17 cellular contexts compared by ENCODE assay signal in genomic region chr17:63095459-63095858, GRCh38.
DNase-seq lines count a peak whose midpoint lies in the region; FAIRE-seq and TF ChIP-seq lines count a peak whose summit lies in the region.
"Had no signal": no experiment of that assay in that cellular context is flagged by ENCODE, and none has a peak within 500 bp of the region (broad histone marks: within the 10 kb centered on the region; RNA-seq: fewer than 3 reads in every experiment).

No MANE protein-coding gene starts in this region.

- no peak overlapping the region for H3K4me2 ChIP-seq in fibroblast of lung (ENCODE audit: extremely low read depth, insufficient read depth, low read length)
- H3K4me2 ChIP-seq in osteoblast (ENCODE audit: insufficient read depth, low read length) = no peak overlapping the region
- H3K4me2 ChIP-seq in PC-9 = no peak overlapping the region
- H3K4me2 ChIP-seq: BLaER1 treated with 17β-estradiol and CSF1 and Interleukin-3, amounts not matched to agents 10 nM and 100 nM had no signal

- TF ChIP-seq CTCF in RWPE1 (conservative IDR thresholded peaks at IDR 0.05; ENCODE audit: low read depth) = no peak
- TF ChIP-seq CTCF in fibroblast of lung (conservative IDR thresholded peaks at IDR 0.05 in 1 of 2, IDR thresholded peaks at IDR 0.05 in 1 of 2; ENCODE audit: low read depth in 1 of 2, low read length in 2 of 2) = no peak
- no peak for TF ChIP-seq CTCF in osteoblast (IDR thresholded peaks at IDR 0.05; ENCODE audit: extremely low read depth, low read depth, low read length)
- TF ChIP-seq CTCF in nephron progenitor cell (IDR thresholded peaks at IDR 0.05) = no peak
- TF ChIP-seq CTCF in PC-9 (conservative IDR thresholded peaks at IDR 0.05) = no peak

- H2AFZ ChIP-seq in fibroblast of lung (ENCODE audit: low read length) (no peak overlapping the region), osteoblast (ENCODE audit: low read length) (no peak overlapping the region), PC-9 (no peak overlapping the region)

- no peaks in the 10 kb centered on the region for H3K27me3 Mint-ChIP-seq in nephron progenitor cell (ENCODE audit: low read depth, poor library complexity)

- peaks cover 47% of the 10 kb centered on the region for H3F3A ChIP-seq in PC-9 (ENCODE audit: insufficient read depth, low read depth)

- CTCF ChIA-PET in RWPE1 (lab: Yijun Ruan, JAX) = no interaction called here
- CTCF ChIA-PET in PC-9 (lab: Charles Lee) = no interaction called here

- TF ChIP-seq POLR2A in H54 (IDR thresholded peaks at IDR 0.05; ENCODE audit: low read depth, low read length) = no peak

- no peaks in the 10 kb centered on the region for H3K27me3 ChIP-seq in fibroblast of lung (ENCODE audit: control insufficient read depth, insufficient read depth, low read length)
- H3K27me3 ChIP-seq in osteoblast (ENCODE audit: insufficient read depth, low read length) = no peaks in the 10 kb centered on the region
- H3K27me3 ChIP-seq in PC-9 (ENCODE audit: insufficient read depth, low read depth) = no peaks in the 10 kb centered on the region
- H3K27me3 ChIP-seq: BLaER1 treated with 17β-estradiol and CSF1 and Interleukin-3, amounts not matched to agents 10 nM and 100 nM; Peyer's patch had no signal

- H3K27ac ChIP-seq in RWPE1 (peak overlapping the region; percentile 53), fibroblast of lung (ENCODE audit: insufficient read depth, low read length) (no peak overlapping the region), osteoblast (ENCODE audit: low read depth, low read length) (peak overlapping the region; percentile 51), PC-9 (no peak overlapping the region)
- H3K27ac ChIP-seq: BLaER1 treated with 17β-estradiol and CSF1 and Interleukin-3, amounts not matched to agents 10 nM and 100 nM; Peyer's patch had no signal

- FAIRE-seq in H54 (lab: Jason Lieb, UNC) = peak; percentile 11

- peaks cover 2% of the 10 kb centered on the region for H3K4me1 ChIP-seq in fibroblast of lung (ENCODE audit: control insufficient read depth, extremely low read depth, insufficient read depth, low read length)
- H3K4me1 ChIP-seq in osteoblast (ENCODE audit: insufficient read depth, low read length) = peaks cover 16% of the 10 kb centered on the region
- H3K4me1 ChIP-seq in PC-9 (replicated peaks; ENCODE audit: insufficient read depth) = no peaks in the 10 kb centered on the region
- H3K4me1 ChIP-seq: Peyer's patch had no signal

- no peaks in the 10 kb centered on the region for H3K36me3 ChIP-seq in fibroblast of lung (ENCODE audit: control insufficient read depth, insufficient read depth, low read length)
- peaks cover 8% of the 10 kb centered on the region for H3K36me3 ChIP-seq in osteoblast (ENCODE audit: insufficient read depth, low read length)
- peaks cover 13% of the 10 kb centered on the region for H3K36me3 ChIP-seq in PC-9 (ENCODE audit: low read depth)
- H3K36me3 ChIP-seq: BLaER1 treated with 17β-estradiol and CSF1 and Interleukin-3, amounts not matched to agents 10 nM and 100 nM; Peyer's patch had no signal

- no peaks in the 10 kb centered on the region for H3K4me1 Mint-ChIP-seq in nephron progenitor cell
- H3K4me1 Mint-ChIP-seq: H9 had no signal

- H3K27ac Mint-ChIP-seq in nephron progenitor cell = no peak overlapping the region
- H3K27ac Mint-ChIP-seq: CD8-positive, alpha-beta T cell; H9 had no signal

- no peak overlapping the region for H3K9ac ChIP-seq in fibroblast of lung (ENCODE audit: insufficient read depth, low read length)
- H3K9ac ChIP-seq: BLaER1 treated with 17β-estradiol and CSF1 and Interleukin-3, amounts not matched to agents 10 nM and 100 nM had no signal

- intact Hi-C loops in PC-9 (cut with micrococcal nuclease; ENCODE audit: unreplicated experiment) = no loop called here

- DNase-seq in H54 (ENCODE audit: insufficient read length, low spot score) (no peak), RWPE1 (ENCODE audit: low spot score) (peak; percentile 34), fibroblast of lung (ENCODE audit: low read depth in 2 of 2) (peak; percentile 12 to 19), osteoblast (ENCODE audit: insufficient read length, low spot score, missing footprints) (no peak), nephron progenitor cell (no peak), pons (ENCODE audit: low spot score) (no peak), PC-9 (no peak)
- DNase-seq: CD8-positive, alpha-beta T cell; H9; NCI-H1105 treated with DMSO at 0.1 percent for 48 hours; NCI-H1694; NCI-H2081 treated with DMSO at 0.1 percent for 48 hours; NCI-H446 treated with DMSO at 0.1 percent for 48 hours; NCI-H69; Peyer's patch; SHP77 had no signal

- no TSS peak for BruUV-seq in PC-9 (replicated peaks; lab: Mats Ljungman, UMichigan)

- peaks cover 12% of the 10 kb centered on the region for H3K9me3 Mint-ChIP-seq in nephron progenitor cell
- H3K9me3 Mint-ChIP-seq: CD8-positive, alpha-beta T cell had no signal

- H3K9me3 ChIP-seq in fibroblast of lung (ENCODE audit: control insufficient read depth, insufficient read depth, low read depth, low read length) (no peaks in the 10 kb centered on the region), osteoblast (ENCODE audit: low read depth, low read length) (no peaks in the 10 kb centered on the region), PC-9 (ENCODE audit: insufficient read depth, low read depth) (no peaks in the 10 kb centered on the region)
- H3K9me3 ChIP-seq: Peyer's patch had no signal

- no peaks in the 10 kb centered on the region for H4K20me1 ChIP-seq in fibroblast of lung (ENCODE audit: control insufficient read depth, extremely low read depth, insufficient read depth, low read length)
- peaks cover 4% of the 10 kb centered on the region for H4K20me1 ChIP-seq in osteoblast (ENCODE audit: insufficient read depth, low read length)
- H4K20me1 ChIP-seq in PC-9 (ENCODE audit: insufficient read depth) = peaks cover 80% of the 10 kb centered on the region
- H4K20me1 ChIP-seq: BLaER1 treated with 17β-estradiol and CSF1 and Interleukin-3, amounts not matched to agents 10 nM and 100 nM had no signal

- H3K36me3 Mint-ChIP-seq in nephron progenitor cell (ENCODE audit: low read depth) = no peaks in the 10 kb centered on the region

- no peak overlapping the region for H3K4me3 ChIP-seq in fibroblast of lung (replicated peaks in 1 of 4; ENCODE audit: control extremely low read depth in 1 of 4, insufficient read depth in 1 of 4, low read depth in 3 of 4, low read length in 4 of 4)
- no peak overlapping the region for H3K4me3 ChIP-seq in osteoblast (ENCODE audit: insufficient read depth, low read length)
- H3K4me3 ChIP-seq in PC-9 = no peak overlapping the region
- H3K4me3 ChIP-seq: BLaER1 treated with 17β-estradiol and CSF1 and Interleukin-3, amounts not matched to agents 10 nM and 100 nM; Peyer's patch had no signal

- no peaks in the 10 kb centered on the region for H3K79me2 ChIP-seq in fibroblast of lung (ENCODE audit: control insufficient read depth, insufficient read depth, low read length)
- H3K79me2 ChIP-seq in osteoblast (ENCODE audit: insufficient read depth, low read length) = peaks cover 58% of the 10 kb centered on the region
- H3K79me2 ChIP-seq in PC-9 (ENCODE audit: low read depth) = peaks cover 89% of the 10 kb centered on the region

- no peaks in the 10 kb centered on the region for H3K9me2 ChIP-seq in PC-9 (ENCODE audit: insufficient read depth)

- no peak overlapping the region for H3K4me3 Mint-ChIP-seq in nephron progenitor cell
- H3K4me3 Mint-ChIP-seq: CD8-positive, alpha-beta T cell; H9 had no signal

- POLR2A ChIA-PET in RWPE1 (lab: Yijun Ruan, JAX; ENCODE audit: low non-redundant PET) = no interaction called here
- POLR2A ChIA-PET in PC-9 (lab: Charles Lee; ENCODE audit: unreplicated experiment) = no interaction called here

Comparison
In these comparisons a context has a peak if more than half of its experiments do, and no peak if none do; other contexts are left out.
1. DNase-seq: peak in RWPE1 (single experiment) and fibroblast of lung (2 of 2); none in H54 (single experiment), osteoblast (single experiment), nephron progenitor cell (single experiment), pons (single experiment) and PC-9 (0 of 2).
2. H3K27ac ChIP-seq: peak in RWPE1 (single experiment) and osteoblast (single experiment); none in fibroblast of lung (single experiment) and PC-9 (single experiment).